ENCODE assay signal across 9 cellular contexts in genomic region chrX:124098089-124098488, GRCh38.
DNase-seq lines count a peak whose midpoint lies in the region; ATAC-seq and TF ChIP-seq lines count a peak whose summit lies in the region.
"Had no signal": no experiment of that assay in that cellular context is flagged by ENCODE, and none has a peak within 500 bp of the region (broad histone marks: within the 10 kb centered on the region; RNA-seq: fewer than 3 reads in every experiment).

No MANE protein-coding gene starts in this region.

- no peaks in the 10 kb centered on the region for H3K4me1 ChIP-seq in DND-41 (ENCODE audit: insufficient read depth, low read length)
- H3K4me1 ChIP-seq: SJSA1 had no signal

- no peaks in the 10 kb centered on the region for H3K9me2 ChIP-seq in SU-DHL-6 (replicated peaks; ENCODE audit: insufficient read depth, low read length)

- H3K27ac ChIP-seq in DND-41 (ENCODE audit: low read length) (no peak overlapping the region), SU-DHL-6 (ENCODE audit: low read depth, low read length) (no peak overlapping the region)
- H3K27ac ChIP-seq: SJSA1 had no signal

- peaks cover 6% of the 10 kb centered on the region; the same call in 1 of the 2 replicates for H3F3A ChIP-seq in SU-DHL-6 (ENCODE audit: insufficient read depth)

- H3K9me3 ChIP-seq in DND-41 (ENCODE audit: insufficient read depth, low read length, severe bottlenecking) (no peaks in the 10 kb centered on the region), SU-DHL-6 (ENCODE audit: insufficient read depth, low read length) (no peaks in the 10 kb centered on the region)
- H3K9me3 ChIP-seq: SJSA1 had no signal

- ATAC-seq in DND-41 (ENCODE audit: insufficient read depth, low read depth) (peak; percentile 66), HG03378 (IDR thresholded peaks at IDR 0.05; ENCODE audit: unreplicated experiment) (peak; percentile 70), HG03457 (IDR thresholded peaks at IDR 0.05; ENCODE audit: unreplicated experiment) (no peak)

- no peak overlapping the region for H3K4me2 ChIP-seq in DND-41 (ENCODE audit: insufficient read depth, low read length)
- H3K4me2 ChIP-seq in SU-DHL-6 (ENCODE audit: low read depth, low read length, poor library complexity, severe bottlenecking), result no peak overlapping the region

- H3K27me3 ChIP-seq in DND-41 (ENCODE audit: insufficient read depth, low read length, poor library complexity) (no peaks in the 10 kb centered on the region), SU-DHL-6 (ENCODE audit: low read length) (no peaks in the 10 kb centered on the region)
- H3K27me3 ChIP-seq: SJSA1 had no signal

- H3K79me2 ChIP-seq in DND-41 (ENCODE audit: insufficient read depth, low read length) (peaks cover 2% of the 10 kb centered on the region; the same call in 1 of the 2 replicates), SU-DHL-6 (ENCODE audit: insufficient read depth, low read length) (no peaks in the 10 kb centered on the region)

- H2AFZ ChIP-seq in DND-41 (ENCODE audit: low read depth, low read length) (no peak overlapping the region), SU-DHL-6 (ENCODE audit: low read depth, low read length, severe bottlenecking) (no peak overlapping the region)

- H3K9ac ChIP-seq in DND-41 (ENCODE audit: low read depth, low read length), result no peak overlapping the region
- H3K9ac ChIP-seq in SU-DHL-6 (ENCODE audit: low read length), result no peak overlapping the region

- H3K36me3 ChIP-seq in DND-41 (ENCODE audit: insufficient read depth, low read length), result peaks cover 81% of the 10 kb centered on the region
- peaks cover 11% of the 10 kb centered on the region; the same call in 1 of the 2 replicates for H3K36me3 ChIP-seq in SU-DHL-6 (ENCODE audit: low read length)

- DNase-seq in DND-41 (no peak), glomerular visceral epithelial cell (ENCODE audit: extremely low spot score) (peak; percentile 9), epidermal melanocyte (ENCODE audit: insufficient read length, low spot score) (no peak), NK-92 (lab: John Stamatoyannopoulos, UW; ENCODE audit: unreplicated experiment) (no peak)
- no peak for DNase-seq in activated CD8-positive, alpha-beta memory T cell treated with anti-CD3 and anti-CD28 coated beads, Interleukin-2, amount 50 U/mL, for 48 hours

- H4K20me1 ChIP-seq in DND-41 (ENCODE audit: insufficient read depth, low read length) (no peaks in the 10 kb centered on the region), SU-DHL-6 (ENCODE audit: low read depth, low read length) (no peaks in the 10 kb centered on the region)

- H3K4me3 ChIP-seq in DND-41 (ENCODE audit: low read depth in 1 of 2, low read length in 2 of 2), result no peak overlapping the region
- no peak overlapping the region for H3K4me3 ChIP-seq in SU-DHL-6 (ENCODE audit: insufficient read depth, low read length, poor library complexity, severe bottlenecking)
- H3K4me3 ChIP-seq: SJSA1 had no signal

- peak; percentile 60 for TF ChIP-seq CTCF in DND-41 (IDR thresholded peaks at IDR 0.05; ENCODE audit: borderline replicate concordance, extremely low read depth, low read length, poor library complexity, severe bottlenecking)
- peak; percentile 29 for TF ChIP-seq CTCF in SU-DHL-6 (IDR thresholded peaks at IDR 0.05; ENCODE audit: insufficient read depth, low read length, poor library complexity, severe bottlenecking)
